1 cellular context compared by ENCODE assay signal in the genomic region with DNA sequence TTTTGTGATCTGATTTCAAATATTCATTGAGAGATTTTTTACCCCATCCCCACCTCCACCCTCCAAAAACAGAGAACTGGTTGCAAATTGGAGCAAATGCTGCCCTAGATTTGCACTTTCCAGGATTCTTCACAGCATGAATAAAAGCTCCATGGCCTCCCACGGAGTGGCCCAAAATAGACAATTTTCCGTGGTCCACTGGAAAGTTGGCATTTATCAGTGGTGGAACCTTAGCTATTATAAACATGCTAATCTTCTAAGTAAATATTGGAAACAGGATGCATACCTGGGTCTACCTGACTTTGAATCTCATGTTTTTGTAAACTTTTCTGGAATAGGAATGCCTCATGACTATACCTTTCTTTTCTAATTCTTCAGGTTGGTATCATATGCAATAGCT.
TF ChIP-seq lines count a peak whose summit lies in the region.

No MANE protein-coding gene starts in this region.

TF ChIP-seq in HepG2, 621 proteins besides CTCF, POLR2A, EP300 and RAD21 (continued from another document):
- no peak for TF ChIP-seq REXO4 (CRISPR knock-in tag; IDR thresholded peaks at IDR 0.05; ENCODE audit: borderline replicate concordance)
- no peak for TF ChIP-seq E2F1 (CRISPR knock-in tag; IDR thresholded peaks at IDR 0.05)
- TF ChIP-seq TCF12 (IDR thresholded peaks at IDR 0.05) = no peak
- no peak for TF ChIP-seq TCF12 (CRISPR knock-in tag; IDR thresholded peaks at IDR 0.05)
TF ChIP-seq in HepG2: peak in this region for 0.
